1 cellular context compared by ENCODE assay signal in the genomic region with DNA sequence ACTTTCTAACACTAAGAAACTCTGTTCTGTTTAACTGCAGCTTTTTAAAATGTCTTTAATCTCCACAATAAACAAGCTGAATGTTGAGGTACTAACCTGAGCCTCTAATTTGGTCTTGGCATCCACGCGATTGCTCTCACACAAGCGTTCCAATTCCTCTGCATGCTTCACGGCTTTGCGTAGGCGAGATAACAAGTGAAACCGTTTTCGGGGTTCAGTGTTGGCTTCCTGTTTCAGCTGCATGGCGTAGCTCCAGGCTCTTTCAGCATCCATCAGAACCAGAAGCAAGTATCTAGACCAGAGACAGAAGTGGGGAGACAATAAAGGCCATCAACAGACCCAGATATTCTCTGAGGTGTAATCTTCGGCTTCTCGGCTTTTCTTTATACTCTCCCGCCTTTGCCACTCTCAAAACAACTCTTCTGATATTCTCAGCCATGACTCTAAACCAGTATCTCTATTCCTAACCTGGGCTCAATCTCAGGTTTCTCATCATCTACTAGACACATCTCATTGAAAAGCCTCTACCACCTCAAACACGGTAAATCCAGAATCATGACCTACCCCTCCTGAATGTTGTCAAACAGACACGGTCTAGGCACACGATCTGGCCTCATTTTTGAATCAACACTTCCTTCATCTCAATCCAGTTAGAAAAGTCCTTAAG.
TF ChIP-seq lines count a peak whose summit lies in the region.

No MANE protein-coding gene starts in this region.

TF ChIP-seq in GM12878, 131 proteins besides CTCF, POLR2A, EP300 and RAD21:
- TF ChIP-seq NBN (IDR thresholded peaks at IDR 0.05) (no peak), HDAC6 (IDR thresholded peaks at IDR 0.05; ENCODE audit: unreplicated experiment) (no peak), SPI1 (IDR thresholded peaks at IDR 0.05; ENCODE audit: borderline replicate concordance, insufficient read depth, low read depth, low read length) (peak; percentile 37; the same call in 1 of the 2 replicates), IRF5 (IDR thresholded peaks at IDR 0.05; ENCODE audit: borderline replicate concordance) (no peak), SKIL (IDR thresholded peaks at IDR 0.05; ENCODE audit: low read depth, poor library complexity, severe bottlenecking) (no peak), ZZZ3 (IDR thresholded peaks at IDR 0.05; ENCODE audit: control insufficient read depth, insufficient read length, low read depth) (no peak)
- TF ChIP-seq, protein P1, sequence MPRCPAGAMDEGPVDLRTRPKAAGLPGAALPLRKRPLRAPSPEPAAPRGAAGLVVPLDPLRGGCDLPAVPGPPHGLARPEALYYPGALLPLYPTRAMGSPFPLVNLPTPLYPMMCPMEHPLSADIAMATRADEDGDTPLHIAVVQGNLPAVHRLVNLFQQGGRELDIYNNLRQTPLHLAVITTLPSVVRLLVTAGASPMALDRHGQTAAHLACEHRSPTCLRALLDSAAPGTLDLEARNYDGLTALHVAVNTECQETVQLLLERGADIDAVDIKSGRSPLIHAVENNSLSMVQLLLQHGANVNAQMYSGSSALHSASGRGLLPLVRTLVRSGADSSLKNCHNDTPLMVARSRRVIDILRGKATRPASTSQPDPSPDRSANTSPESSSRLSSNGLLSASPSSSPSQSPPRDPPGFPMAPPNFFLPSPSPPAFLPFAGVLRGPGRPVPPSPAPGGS (IDR thresholded peaks at IDR 0.05; ENCODE audit: borderline replicate concordance, insufficient read depth, low read depth, low read length, poor library complexity, severe bottlenecking) = no peak
- TF ChIP-seq, protein P2, sequence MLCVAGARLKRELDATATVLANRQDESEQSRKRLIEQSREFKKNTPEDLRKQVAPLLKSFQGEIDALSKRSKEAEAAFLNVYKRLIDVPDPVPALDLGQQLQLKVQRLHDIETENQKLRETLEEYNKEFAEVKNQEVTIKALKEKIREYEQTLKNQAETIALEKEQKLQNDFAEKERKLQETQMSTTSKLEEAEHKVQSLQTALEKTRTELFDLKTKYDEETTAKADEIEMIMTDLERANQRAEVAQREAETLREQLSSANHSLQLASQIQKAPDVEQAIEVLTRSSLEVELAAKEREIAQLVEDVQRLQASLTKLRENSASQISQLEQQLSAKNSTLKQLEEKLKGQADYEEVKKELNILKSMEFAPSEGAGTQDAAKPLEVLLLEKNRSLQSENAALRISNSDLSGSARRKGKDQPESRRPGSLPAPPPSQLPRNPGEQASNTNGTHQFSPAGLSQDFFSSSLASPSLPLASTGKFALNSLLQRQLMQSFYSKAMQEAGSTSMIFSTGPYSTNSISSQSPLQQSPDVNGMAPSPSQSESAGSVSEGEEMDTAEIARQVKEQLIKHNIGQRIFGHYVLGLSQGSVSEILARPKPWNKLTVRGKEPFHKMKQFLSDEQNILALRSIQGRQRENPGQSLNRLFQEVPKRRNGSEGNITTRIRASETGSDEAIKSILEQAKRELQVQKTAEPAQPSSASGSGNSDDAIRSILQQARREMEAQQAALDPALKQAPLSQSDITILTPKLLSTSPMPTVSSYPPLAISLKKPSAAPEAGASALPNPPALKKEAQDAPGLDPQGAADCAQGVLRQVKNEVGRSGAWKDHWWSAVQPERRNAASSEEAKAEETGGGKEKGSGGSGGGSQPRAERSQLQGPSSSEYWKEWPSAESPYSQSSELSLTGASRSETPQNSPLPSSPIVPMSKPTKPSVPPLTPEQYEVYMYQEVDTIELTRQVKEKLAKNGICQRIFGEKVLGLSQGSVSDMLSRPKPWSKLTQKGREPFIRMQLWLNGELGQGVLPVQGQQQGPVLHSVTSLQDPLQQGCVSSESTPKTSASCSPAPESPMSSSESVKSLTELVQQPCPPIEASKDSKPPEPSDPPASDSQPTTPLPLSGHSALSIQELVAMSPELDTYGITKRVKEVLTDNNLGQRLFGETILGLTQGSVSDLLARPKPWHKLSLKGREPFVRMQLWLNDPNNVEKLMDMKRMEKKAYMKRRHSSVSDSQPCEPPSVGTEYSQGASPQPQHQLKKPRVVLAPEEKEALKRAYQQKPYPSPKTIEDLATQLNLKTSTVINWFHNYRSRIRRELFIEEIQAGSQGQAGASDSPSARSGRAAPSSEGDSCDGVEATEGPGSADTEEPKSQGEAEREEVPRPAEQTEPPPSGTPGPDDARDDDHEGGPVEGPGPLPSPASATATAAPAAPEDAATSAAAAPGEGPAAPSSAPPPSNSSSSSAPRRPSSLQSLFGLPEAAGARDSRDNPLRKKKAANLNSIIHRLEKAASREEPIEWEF (IDR thresholded peaks at IDR 0.05; ENCODE audit: insufficient replicate concordance, low read depth, low read length) = no peak
